Comparison of ENCODE assay signal across 1 cellular context in the genomic region with DNA sequence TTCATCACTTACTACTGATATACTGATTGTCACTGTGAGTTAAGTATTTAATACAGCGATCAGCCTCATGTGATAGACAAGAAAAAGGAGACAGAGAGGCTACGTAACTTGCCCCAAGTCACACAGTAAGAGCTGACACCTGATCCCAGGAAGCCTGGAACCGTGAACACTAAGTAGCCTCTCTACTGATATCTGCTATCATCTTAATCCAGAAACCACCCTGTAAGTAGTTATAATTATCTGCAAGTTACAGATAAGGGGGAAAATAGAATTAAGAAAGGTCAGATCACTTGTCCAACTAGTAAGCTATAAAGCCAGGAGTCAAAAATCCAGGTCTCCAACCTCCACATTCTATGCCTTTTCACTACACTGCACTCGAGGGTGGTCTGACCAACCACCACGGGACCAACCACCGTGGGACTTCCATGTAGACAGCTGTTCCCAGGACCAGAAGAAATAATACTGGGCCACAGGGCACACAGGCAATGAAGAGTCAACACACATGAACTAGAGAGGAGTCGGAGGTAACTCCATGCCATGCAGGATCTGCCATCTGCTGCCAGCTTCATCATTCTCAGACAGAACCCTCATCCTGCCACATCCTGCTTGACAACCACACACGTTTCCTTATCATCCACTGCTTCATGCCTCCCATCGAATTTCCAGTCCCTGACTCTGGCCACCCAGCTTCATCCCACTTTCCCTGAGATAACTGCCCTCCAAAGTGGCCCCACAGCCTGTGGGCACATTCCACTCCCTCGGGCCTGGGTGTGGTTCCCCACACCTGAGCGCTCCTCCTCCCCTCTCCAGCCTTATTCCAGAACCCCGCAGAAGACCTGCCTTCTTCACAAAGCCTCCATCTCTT.
A peak's percentile ranks its signal among the peaks of the same experiment; 100 is the strongest.
TF ChIP-seq lines count a peak whose summit lies in the region.

No MANE protein-coding gene starts in this region.

TF ChIP-seq in GM12878, 131 proteins besides CTCF, POLR2A, EP300 and RAD21:
- TF ChIP-seq BRCA1 (IDR thresholded peaks at IDR 0.05; ENCODE audit: low read depth, low read length): no peak
- no peak for TF ChIP-seq PAX5 (IDR thresholded peaks at IDR 0.05; ENCODE audit: borderline replicate concordance, low read depth, low read length)
- TF ChIP-seq HDGF (IDR thresholded peaks at IDR 0.05): peak; percentile 51; the same call in 1 of the 2 replicates
